8 cellular contexts compared by ENCODE assay signal in the genomic region with DNA sequence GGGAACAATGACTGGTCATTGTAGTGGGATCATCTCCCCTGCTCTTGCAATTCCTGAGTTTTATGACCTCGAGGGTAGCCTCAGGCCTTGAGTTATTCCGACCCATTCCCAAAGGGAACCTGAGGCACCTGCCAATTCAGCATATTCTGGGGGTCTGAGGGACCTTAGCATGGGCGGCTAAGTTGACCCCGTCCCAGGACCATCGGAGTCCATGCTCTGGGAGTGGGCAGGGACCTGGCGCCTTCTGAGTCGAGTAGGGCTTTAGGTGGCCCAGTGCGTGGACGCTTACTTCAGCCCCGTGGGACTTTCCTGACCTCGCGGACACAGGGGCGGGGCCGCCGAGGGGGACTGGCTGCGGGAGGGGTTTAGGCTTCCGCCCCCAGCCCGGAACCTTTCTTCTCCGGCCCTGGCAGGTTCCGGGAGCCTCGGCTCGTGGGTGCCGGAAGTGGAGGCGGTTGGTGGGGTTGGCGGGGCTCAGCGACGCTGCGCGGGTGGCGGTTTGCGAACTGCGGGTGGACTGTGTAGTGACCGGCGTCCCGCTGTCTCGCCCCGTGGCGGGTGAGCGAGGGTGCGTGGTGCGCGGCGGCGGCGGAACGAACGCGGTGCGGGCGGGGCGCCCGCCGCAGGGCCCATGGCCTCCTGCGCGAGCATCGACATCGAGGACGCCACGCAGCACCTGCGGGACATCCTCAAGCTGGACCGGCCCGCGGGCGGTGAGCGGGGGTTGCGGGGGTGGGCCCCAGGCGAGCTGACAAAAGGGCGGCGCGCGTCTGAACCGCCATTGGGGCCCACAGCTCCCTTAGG. TPM values are rescaled to one million over a fixed set of nuclear protein-coding genes. Genes with fewer than 3 reads are reported as not detected.
DNase-seq lines count a peak whose midpoint lies in the region; ATAC-seq and TF ChIP-seq lines count a peak whose summit lies in the region.

Gene EDC4, plus strand, starts transcription at position 422 of the 804 bp plus-strand sequence. Its CDS starts 210 bp downstream, at position 632.

- CTCF ChIA-PET in Panc1 (lab: Charles Lee) = no interaction called here

- H3K4me3 ChIP-seq in Panc1 (ENCODE audit: low read depth in 2 of 2, low read length in 2 of 2) (peak within 1 kb of the TSS; percentile 85 to 87), esophagus muscularis mucosa (peak within 1 kb of the TSS; percentile 87 to 100 (median 96)), muscle layer of duodenum (ENCODE audit: low read depth in 1 of 2, low read length in 2 of 2) (peak within 1 kb of the TSS; percentile 73 to 89)

- TF ChIP-seq CTCF in Panc1 (IDR thresholded peaks at IDR 0.05) (no peak), esophagus muscularis mucosa (IDR thresholded peaks at IDR 0.05) (peak in 1 of 3 experiments; percentile 20)

- H3K27me3 ChIP-seq in Panc1 (ENCODE audit: control insufficient read depth, insufficient read depth, low read length) (no peaks in the 10 kb centered on the region), esophagus muscularis mucosa (no peaks in the 10 kb centered on the region), muscle layer of duodenum (ENCODE audit: low read depth, low read length) (no peaks in the 10 kb centered on the region)

- in situ Hi-C loops in Panc1 (cut with HindIII; ENCODE audit: low pct_unique_long_range_greater_than_20kb, low sequenced_read_pairs) = no loop called here

- H3K9me3 ChIP-seq in Panc1 (ENCODE audit: control insufficient read depth, insufficient read depth, low read depth, low read length) (no peaks in the 10 kb centered on the region), esophagus muscularis mucosa (no peaks in the 10 kb centered on the region), muscle layer of duodenum (ENCODE audit: control insufficient read depth in 1 of 2, low read length in 2 of 2) (no peaks in the 10 kb centered on the region)

- TF ChIP-seq EP300 in esophagus muscularis mucosa (IDR thresholded peaks at IDR 0.05) = no peak

- H3K4me1 ChIP-seq in Panc1 (ENCODE audit: control insufficient read depth, insufficient read depth, low read length) (peaks cover 17% of the 10 kb centered on the region), esophagus muscularis mucosa (peaks cover 26 to 49% (median 36%) of the 10 kb centered on the region in 4 donors), muscle layer of duodenum (ENCODE audit: control insufficient read depth in 1 of 2, insufficient read depth in 2 of 2, low read length in 2 of 2) (peaks cover 15 to 32% of the 10 kb centered on the region in 2 donors)

- peak within 1 kb of the TSS; percentile 80 for H3K27ac Mint-ChIP-seq in activated T-cell treated with anti-CD3 and anti-CD28 coated beads, Interleukin-2, amount 50 U/mL, for 72 hours

- ATAC-seq in HG03439 (IDR thresholded peaks at IDR 0.05; ENCODE audit: unreplicated experiment) = peak; percentile 68
- peak; percentile 90 for ATAC-seq in Panc1
- peak; percentile 94 to 96 for ATAC-seq in activated T-cell treated with anti-CD3 and anti-CD28 coated beads, Interleukin-2, amount 50 U/mL, for 72 hours (replicated peaks in 1 of 2)

- peaks cover 32% of the 10 kb centered on the region for H3K4me1 Mint-ChIP-seq in activated T-cell treated with anti-CD3 and anti-CD28 coated beads, Interleukin-2, amount 50 U/mL, for 72 hours (ENCODE audit: low read depth)

- peak; percentile 80 for TF ChIP-seq POLR2A in GM19193 (IDR thresholded peaks at IDR 0.05; ENCODE audit: extremely low read depth, insufficient read depth, insufficient read length)
- TF ChIP-seq POLR2A in esophagus muscularis mucosa (IDR thresholded peaks at IDR 0.05; ENCODE audit: low read depth) = peak; percentile 60

- 1% methylated on average over 48 of the region's 72 CpGs for WGBS in esophagus muscularis mucosa

- H3K27ac ChIP-seq in Panc1 (ENCODE audit: low read length) (peak within 1 kb of the TSS; percentile 90), esophagus muscularis mucosa (replicated peaks in 1 of 4) (peak within 1 kb of the TSS; percentile 83 to 91 (median 88)), muscle layer of duodenum (ENCODE audit: low read length) (peak within 1 kb of the TSS; percentile 61)

- intact Hi-C loops in Panc1 (cut with micrococcal nuclease; ENCODE audit: unreplicated experiment) (no loop called here), esophagus muscularis mucosa (cut with DNase I) (loop anchor here (5.0 kb wide), 1 partner anchor 56 kb away; no protein-coding TSS in a partner anchor)

- no peaks in the 10 kb centered on the region for H3K27me3 Mint-ChIP-seq in activated T-cell treated with anti-CD3 and anti-CD28 coated beads, Interleukin-2, amount 50 U/mL, for 72 hours (ENCODE audit: low read depth)

- H3K9me3 Mint-ChIP-seq in activated T-cell treated with anti-CD3 and anti-CD28 coated beads, Interleukin-2, amount 50 U/mL, for 72 hours = no peaks in the 10 kb centered on the region

- peak in 13 of 14 donors; percentile 5 to 82 (median 60) for DNase-seq in C1 segment of cervical spinal cord (lab: John Stamatoyannopoulos, UW)
- DNase-seq in Panc1 (ENCODE audit: low read depth, low spot score) = no peak
- peak; percentile 92 to 95 for DNase-seq in activated T-cell treated with anti-CD3 and anti-CD28 coated beads, Interleukin-2, amount 50 U/mL, for 72 hours
- DNase-seq in esophagus muscularis mucosa (ENCODE audit: extremely low spot score) = peak; percentile 94
- peak; percentile 82 for DNase-seq in stimulated activated CD8-positive, alpha-beta memory T cell treated with anti-CD3 and anti-CD28 coated beads, Interleukin-7, amount 100 ng/mL, for 24 hours (ENCODE audit: low read depth)

- BruUV-seq in Panc1 (replicated peaks; lab: Mats Ljungman, UMichigan) = no TSS peak

- H3K36me3 ChIP-seq in Panc1 (ENCODE audit: control insufficient read depth, insufficient read depth, low read length) (no peaks in the 10 kb centered on the region; the same call in none of the 2 replicates), esophagus muscularis mucosa (peaks cover 30 to 69% (median 61%) of the 10 kb centered on the region in 4 donors), muscle layer of duodenum (ENCODE audit: control insufficient read depth in 1 of 2, insufficient read depth in 2 of 2, low read length in 2 of 2) (peaks cover 35 to 57% of the 10 kb centered on the region in 2 donors)

- POLR2A ChIA-PET in Panc1 (lab: Charles Lee) = no interaction called here

- peaks cover 2 to 15% of the 10 kb centered on the region in 2 donors for H3K36me3 Mint-ChIP-seq in activated T-cell treated with anti-CD3 and anti-CD28 coated beads, Interleukin-2, amount 50 U/mL, for 72 hours (ENCODE audit: insufficient read depth in 2 of 2)

- peak within 1 kb of the TSS; percentile 92 to 93 for H3K4me3 Mint-ChIP-seq in activated T-cell treated with anti-CD3 and anti-CD28 coated beads, Interleukin-2, amount 50 U/mL, for 72 hours

RNA-seq across cellular contexts. Expression of gene EDC4, which starts in this region (rescaled TPM):
- total RNA-seq in Panc1 (2021; ENCODE audit: unreplicated experiment) = 85.3 TPM
- 80.8 TPM for polyA plus RNA-seq in Panc1 (2012; ENCODE audit: insufficient read length)
- total RNA-seq in activated T-cell treated with anti-CD3 and anti-CD28 coated beads, Interleukin-2, amount 50 U/mL, for 72 hours = 10 to 100 TPM; 82.9 to 86.4 TPM
- 10 to 100 TPM; 49.9 to 70.9 (median 52.0) TPM for total RNA-seq in esophagus muscularis mucosa
